ENCODE assay signal across 9 cellular contexts in the genomic region with DNA sequence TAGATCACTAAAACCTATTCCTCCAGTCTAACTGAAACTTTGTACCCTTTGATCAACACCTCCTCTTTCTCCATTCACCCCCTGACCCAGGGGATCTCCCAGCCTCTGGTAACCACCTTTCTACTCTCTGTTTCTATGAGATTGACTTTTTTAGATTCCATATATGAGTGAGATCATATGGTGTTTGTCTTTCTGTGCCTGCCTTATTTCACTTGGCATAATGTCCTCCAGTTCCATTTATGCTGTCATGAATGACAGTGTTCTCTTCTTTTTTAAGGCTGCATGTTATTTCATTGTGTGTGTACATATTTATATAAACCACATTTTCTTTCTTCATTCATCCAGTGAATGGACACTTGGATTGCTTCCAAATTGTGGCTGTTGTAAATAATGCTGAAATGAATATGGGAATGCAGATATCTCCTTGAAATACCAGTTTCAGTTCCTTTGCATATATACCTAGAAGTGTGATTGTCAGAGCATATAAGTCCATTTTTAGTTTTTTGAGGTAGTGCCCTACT.
DNase-seq lines count a peak whose midpoint lies in the region; ATAC-seq and TF ChIP-seq lines count a peak whose summit lies in the region.
"Had no signal": no experiment of that assay in that cellular context is flagged by ENCODE, and none has a peak within 500 bp of the region (broad histone marks: within the 10 kb centered on the region; RNA-seq: fewer than 3 reads in every experiment).

No MANE protein-coding gene starts in this region.

- peak; percentile 41 for DNase-seq in activated naive CD8-positive, alpha-beta T cell treated with anti-CD3 and anti-CD28 coated beads, Interleukin-2, amount 50 U/mL, for 24 hours
- DNase-seq in HCEC 1CT (no peak), GM10248 (ENCODE audit: extremely low spot score) (no peak), SIG-M5 treated with dmso at 0.1 percent for 504 hours (lab: John Stamatoyannopoulos, UW; ENCODE audit: unreplicated experiment) (no peak), cerebellar cortex (ENCODE audit: low spot score) (no peak)
- DNase-seq: Karpas-422 had no signal

- CTCF ChIA-PET in GM10248 (lab: Yijun Ruan, JAX) = interaction anchor here (22.0 kb wide), 1 partner anchor 28 kb away, joined by 214 read pairs; no protein-coding TSS in a partner anchor

- peaks cover 63% of the 10 kb centered on the region for H3K4me1 Mint-ChIP-seq in activated naive CD8-positive, alpha-beta T cell treated with anti-CD3 and anti-CD28 coated beads, Interleukin-2, amount 50 U/mL, for 24 hours

- H3K27me3 Mint-ChIP-seq in activated naive CD8-positive, alpha-beta T cell treated with anti-CD3 and anti-CD28 coated beads, Interleukin-2, amount 50 U/mL, for 24 hours = no peaks in the 10 kb centered on the region

- ATAC-seq in GM18508 (IDR thresholded peaks at IDR 0.05; ENCODE audit: insufficient read depth, unreplicated experiment) = peak; percentile 94
- ATAC-seq in GM19452 (IDR thresholded peaks at IDR 0.05; ENCODE audit: unreplicated experiment) = peak; percentile 84
- ATAC-seq in HG03103 (IDR thresholded peaks at IDR 0.05; ENCODE audit: low read depth, unreplicated experiment) = peak; percentile 82
- peak; percentile 97 for ATAC-seq in activated naive CD8-positive, alpha-beta T cell treated with anti-CD3 and anti-CD28 coated beads, Interleukin-2, amount 50 U/mL, for 24 hours

- peak overlapping the region; percentile 78 for H3K27ac Mint-ChIP-seq in activated naive CD8-positive, alpha-beta T cell treated with anti-CD3 and anti-CD28 coated beads, Interleukin-2, amount 50 U/mL, for 24 hours

- POLR2A ChIA-PET in GM10248 (lab: Yijun Ruan, JAX) = no interaction called here

- H3K4me3 Mint-ChIP-seq in activated naive CD8-positive, alpha-beta T cell treated with anti-CD3 and anti-CD28 coated beads, Interleukin-2, amount 50 U/mL, for 24 hours = peak overlapping the region; percentile 9

- peaks cover 4% of the 10 kb centered on the region for H3K9me3 Mint-ChIP-seq in activated naive CD8-positive, alpha-beta T cell treated with anti-CD3 and anti-CD28 coated beads, Interleukin-2, amount 50 U/mL, for 24 hours

- TF ChIP-seq CTCF in GM10248 (IDR thresholded peaks at IDR 0.05; ENCODE audit: control extremely low read depth, extremely low read depth, low read depth, missing control alignments) = no peak

- H3K36me3 Mint-ChIP-seq in activated naive CD8-positive, alpha-beta T cell treated with anti-CD3 and anti-CD28 coated beads, Interleukin-2, amount 50 U/mL, for 24 hours (ENCODE audit: low read depth) = peaks cover 83% of the 10 kb centered on the region
